Comparison of ENCODE assay signal across 21 cellular contexts in genomic region chr3:110731148-110731547, GRCh38.
DNase-seq lines count a peak whose midpoint lies in the region; TF ChIP-seq lines count a peak whose summit lies in the region.
"Had no signal": no experiment of that assay in that cellular context is flagged by ENCODE, and none has a peak within 500 bp of the region (broad histone marks: within the 10 kb centered on the region; RNA-seq: fewer than 3 reads in every experiment).

No MANE protein-coding gene starts in this region.

- no peaks in the 10 kb centered on the region for H3K4me1 ChIP-seq in Karpas-422 (ENCODE audit: low read length)

- H3K27ac ChIP-seq in Karpas-422 (ENCODE audit: low read length) = no peak overlapping the region
- H3K27ac ChIP-seq: 22Rv1; BLaER1 treated with 17β-estradiol and CSF1 and Interleukin-3, amounts not matched to agents 10 nM and 100 nM had no signal

- no peaks in the 10 kb centered on the region for H3K9me2 ChIP-seq in Karpas-422 (replicated peaks; ENCODE audit: insufficient read depth, low read length)

- peak; percentile 3 for DNase-seq in AG09309 (ENCODE audit: low read depth)
- peak; percentile 11 for DNase-seq in LHCN-M2 (ENCODE audit: low read depth)
- peak; percentile 45 for DNase-seq in amniotic epithelial cell (ENCODE audit: low read depth)
- DNase-seq in iris pigment epithelial cell (ENCODE audit: low read depth) = peak; percentile 23
- DNase-seq in activated gamma-delta T cell treated with Interleukin-2 at 50 U/mL for 16 hours = no peak
- no peak for DNase-seq in COLO829 (ENCODE audit: low spot score)
- DNase-seq in GDM1 (lab: John Stamatoyannopoulos, UW) = no peak
- no peak for DNase-seq in Karpas-422
- DNase-seq: EL; MG63; NCI-H1105; NCI-H1694 treated with DMSO at 0.1 percent for 48 hours; NCI-H2107; NCI-H345; NCI-H69; NK-92 treated with Interleukin-12 subunit alpha and Interleukin-12 subunit beta, amount 100 ng/mL, for 24 hours; RPMI8226; SIG-M5 had no signal

- H2AFZ ChIP-seq in Karpas-422 (ENCODE audit: low read length) = no peak overlapping the region

- no peaks in the 10 kb centered on the region for H3K79me2 ChIP-seq in Karpas-422 (ENCODE audit: low read length)

- H4K20me1 ChIP-seq in Karpas-422 (ENCODE audit: insufficient read depth, low read depth, low read length) = no peaks in the 10 kb centered on the region

- no peak overlapping the region for H3K4me2 ChIP-seq in Karpas-422 (ENCODE audit: low read depth, low read length, poor library complexity, severe bottlenecking)
- H3K4me2 ChIP-seq: BLaER1 treated with 17β-estradiol and CSF1 and Interleukin-3, amounts not matched to agents 10 nM and 100 nM had no signal

- no peak overlapping the region for H3K9ac ChIP-seq in Karpas-422 (ENCODE audit: low read length)
- H3K9ac ChIP-seq: BLaER1 treated with 17β-estradiol and CSF1 and Interleukin-3, amounts not matched to agents 10 nM and 100 nM had no signal

- no peaks in the 10 kb centered on the region for H3K36me3 ChIP-seq in Karpas-422 (ENCODE audit: insufficient read depth, low read length)
- H3K36me3 ChIP-seq: BLaER1 treated with 17β-estradiol and CSF1 and Interleukin-3, amounts not matched to agents 10 nM and 100 nM; MG63 had no signal

- H3K9me3 ChIP-seq in Karpas-422 (ENCODE audit: low read length) = peaks cover 6% of the 10 kb centered on the region
- H3K9me3 ChIP-seq: MG63 had no signal

- TF ChIP-seq CTCF in AG09309 (IDR thresholded peaks at IDR 0.05; ENCODE audit: control insufficient read depth, insufficient read depth, low read depth, low read length, missing control alignments) = no peak

- H3K27me3 ChIP-seq in Karpas-422 (ENCODE audit: low read length) = no peaks in the 10 kb centered on the region
- H3K27me3 ChIP-seq: MG63 had no signal

- H3K4me3 ChIP-seq in AG09309 (ENCODE audit: control insufficient read depth, low read depth, low read length) (no peak overlapping the region), Karpas-422 (ENCODE audit: low read length) (no peak overlapping the region)
- H3K4me3 ChIP-seq: BLaER1 treated with 17β-estradiol and CSF1 and Interleukin-3, amounts not matched to agents 10 nM and 100 nM; K562; MG63 had no signal

Comparison
In these comparisons a context has a peak if more than half of its experiments do, and no peak if none do; other contexts are left out.
1. DNase-seq: peak in AG09309 (single experiment), LHCN-M2 (single experiment), amniotic epithelial cell (single experiment) and iris pigment epithelial cell (single experiment); none in activated gamma-delta T cell treated with Interleukin-2 at 50 U/mL for 16 hours (single experiment), COLO829 (single experiment), GDM1 (single experiment) and Karpas-422 (single experiment).